8 cellular contexts compared by ENCODE assay signal in the genomic region with DNA sequence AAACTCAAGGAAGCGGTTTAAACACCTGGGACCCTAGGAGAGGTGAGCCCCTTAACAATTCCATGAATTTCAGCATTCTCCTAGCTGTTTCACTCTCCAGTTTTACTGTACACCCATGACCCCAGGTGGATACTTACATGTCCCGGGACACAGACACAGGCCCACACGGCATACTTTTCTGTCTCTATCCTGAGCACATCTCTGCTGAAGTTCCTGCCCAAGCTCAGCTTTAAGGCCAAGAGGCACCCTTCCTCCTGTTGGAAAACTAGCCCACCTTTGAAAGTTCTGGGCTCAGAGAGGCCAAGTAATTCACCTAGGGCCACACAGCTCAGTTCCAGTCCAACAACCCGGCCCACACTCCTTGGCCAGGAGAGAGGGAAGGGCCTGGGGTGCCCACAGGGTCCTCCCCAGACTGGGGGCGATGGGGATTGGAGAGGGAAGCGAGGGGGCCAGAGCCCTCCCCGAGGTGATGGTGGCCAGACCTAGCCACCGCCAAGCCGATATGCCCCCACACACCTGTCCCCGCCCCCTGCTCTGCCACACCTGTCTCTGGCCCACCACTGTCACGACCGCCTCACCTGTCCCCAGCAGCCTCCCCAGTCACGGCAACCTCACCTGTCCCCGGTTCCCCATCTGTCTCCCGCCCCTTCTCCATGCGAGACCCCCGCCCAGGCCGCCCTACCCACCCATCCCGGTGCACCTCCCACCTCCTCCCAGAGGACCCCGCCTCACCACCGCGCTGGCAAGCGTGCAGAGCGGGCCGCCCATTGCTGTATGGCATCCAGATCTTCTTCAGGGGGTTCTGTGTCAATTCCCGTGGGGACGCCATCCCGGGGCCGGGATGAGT. TPM values are rescaled to one million over a fixed set of nuclear protein-coding genes. Genes with fewer than 3 reads are reported as not detected.
DNase-seq lines count a peak whose midpoint lies in the region; ATAC-seq and TF ChIP-seq lines count a peak whose summit lies in the region.

No MANE protein-coding gene starts in this region.

- no peak for TF ChIP-seq CTCF in dorsolateral prefrontal cortex (IDR thresholded peaks at IDR 0.05 in 54 of 56, conservative IDR thresholded peaks at IDR 0.05 in 2 of 56; ENCODE audit: low read depth in 1 of 56, partially characterized antibody in 56 of 56)
- no peak for TF ChIP-seq CTCF in neural crest cell (conservative IDR thresholded peaks at IDR 0.05)

- peak overlapping the region; percentile 71 for H3K9ac ChIP-seq in Karpas-422 (ENCODE audit: low read length)

- POLR2A ChIA-PET in CD4-positive, alpha-beta memory T cell (lab: Charles Lee; ENCODE audit: partially characterized antibody), result interaction anchor here (0.7 to 2.7 kb wide), 11 partner anchors 9 to 784 kb away, joined by 3 to 14 read pairs (median 4); partner anchors contain the start of genes ATRIP, CCDC51, SLC26A6 and TMA7

- H3K9me3 ChIP-seq in CD4-positive, alpha-beta memory T cell (ENCODE audit: control insufficient read depth in 1 of 2, low read length in 2 of 2), result no peaks in the 10 kb centered on the region
- H3K9me3 ChIP-seq in Karpas-422 (ENCODE audit: low read length), result no peaks in the 10 kb centered on the region

- no peaks in the 10 kb centered on the region for H3K27me3 Mint-ChIP-seq in CD4-positive, alpha-beta memory T cell
- H3K27me3 Mint-ChIP-seq in neural crest cell (ENCODE audit: low read depth), result no peaks in the 10 kb centered on the region

- CTCF ChIA-PET in CD4-positive, alpha-beta memory T cell (lab: Charles Lee; ENCODE audit: partially characterized antibody), result interaction anchor here (0.6 to 18.1 kb wide), 17 partner anchors 7 to 1403 kb away, joined by 3 to 330 read pairs (median 3); partner anchors contain the start of genes CCDC51, TMA7 and UQCRC1

- H3K79me2 ChIP-seq in Karpas-422 (ENCODE audit: low read length), result peaks cover 24% of the 10 kb centered on the region

- ATAC-seq in HG03378 (IDR thresholded peaks at IDR 0.05; ENCODE audit: unreplicated experiment) (no peak), HG03039 (IDR thresholded peaks at IDR 0.05; ENCODE audit: unreplicated experiment) (no peak)

- intact Hi-C loops in CD4-positive, alpha-beta memory T cell (cut with micrococcal nuclease), result loop anchor here (2.0 to 5.0 kb wide), 4 partner anchors 89 to 364 kb away; partner anchors contain the start of gene ZNF589
- intact Hi-C loops in dorsolateral prefrontal cortex (cut with DNase I), result loop anchor here (2.0 to 10.0 kb wide), 2 partner anchors 79 to 109 kb away; partner anchors contain the start of genes CELSR3 (in 1 of the 2) and SLC26A6 (in 1 of the 2)

- no peaks in the 10 kb centered on the region for H3K9me2 ChIP-seq in Karpas-422 (replicated peaks; ENCODE audit: insufficient read depth, low read length)

- H3K27ac Mint-ChIP-seq in CD4-positive, alpha-beta memory T cell, result peak overlapping the region in 6 of 7 donors; percentile 66 to 89 (median 81)
- H3K27ac Mint-ChIP-seq in neural crest cell (ENCODE audit: unreplicated experiment), result no peak overlapping the region

- H3K4me1 Mint-ChIP-seq in CD4-positive, alpha-beta memory T cell, result peaks cover 5 to 22% (median 17%) of the 10 kb centered on the region in 4 donors
- peaks cover 43% of the 10 kb centered on the region for H3K4me1 Mint-ChIP-seq in neural crest cell

- peak overlapping the region; percentile 77 to 96 (median 87) for H3K4me3 Mint-ChIP-seq in CD4-positive, alpha-beta memory T cell
- peak overlapping the region; percentile 96 for H3K4me3 Mint-ChIP-seq in neural crest cell

- H3K27me3 ChIP-seq in CD4-positive, alpha-beta memory T cell (ENCODE audit: insufficient read depth, low read length), result no peaks in the 10 kb centered on the region
- H3K27me3 ChIP-seq in Karpas-422 (ENCODE audit: low read length) (no peaks in the 10 kb centered on the region), dorsolateral prefrontal cortex (no peaks in the 10 kb centered on the region)

- H3K4me2 ChIP-seq in Karpas-422 (ENCODE audit: low read depth, low read length, poor library complexity, severe bottlenecking), result peak overlapping the region; percentile 75

- no peaks in the 10 kb centered on the region for H3K36me3 Mint-ChIP-seq in CD4-positive, alpha-beta memory T cell
- H3K36me3 Mint-ChIP-seq in neural crest cell (ENCODE audit: low read depth), result no peaks in the 10 kb centered on the region

- no peak for DNase-seq in CD4-positive, alpha-beta memory T cell
- DNase-seq in Karpas-422 (no peak), dorsolateral prefrontal cortex (peak in 1 of 10 donors; percentile 17), neural crest cell (ENCODE audit: low read depth, low spot score) (no peak), cerebellar nuclear complex (lab: John Stamatoyannopoulos, UW) (no peak), GM19238 (ENCODE audit: insufficient read length, low spot score) (no peak)

- H3K36me3 ChIP-seq in CD4-positive, alpha-beta memory T cell (ENCODE audit: insufficient read depth, low read length), result no peaks in the 10 kb centered on the region
- H3K36me3 ChIP-seq in Karpas-422 (ENCODE audit: insufficient read depth, low read length), result peaks cover 11% of the 10 kb centered on the region; the same call in 1 of the 2 replicates

- H3K27ac ChIP-seq in CD4-positive, alpha-beta memory T cell (ENCODE audit: low read depth, low read length), result peak overlapping the region; percentile 39
- no peak overlapping the region for H3K27ac ChIP-seq in Karpas-422 (ENCODE audit: low read length)
- H3K27ac ChIP-seq in dorsolateral prefrontal cortex, result peak overlapping the region in 45 of 59 donors; percentile 16 to 94 (median 81)

- peak overlapping the region; percentile 29 to 41 for H3K4me3 ChIP-seq in CD4-positive, alpha-beta memory T cell (ENCODE audit: low read length in 2 of 2)
- peak overlapping the region; percentile 74 for H3K4me3 ChIP-seq in Karpas-422 (ENCODE audit: low read length)
- peak overlapping the region; percentile 59 to 99 (median 76) for H3K4me3 ChIP-seq in dorsolateral prefrontal cortex

- H3K9me3 Mint-ChIP-seq in CD4-positive, alpha-beta memory T cell, result peaks cover 0 to 4% (median 0%) of the 10 kb centered on the region in 8 donors
- no peaks in the 10 kb centered on the region for H3K9me3 Mint-ChIP-seq in neural crest cell

- no peaks in the 10 kb centered on the region for H4K20me1 ChIP-seq in Karpas-422 (ENCODE audit: insufficient read depth, low read depth, low read length)

- H2AFZ ChIP-seq in Karpas-422 (ENCODE audit: low read length), result peak overlapping the region; percentile 63; the same call in 1 of the 2 replicates

- H3K4me1 ChIP-seq in CD4-positive, alpha-beta memory T cell (ENCODE audit: insufficient read depth, low read length), result peaks cover 23% of the 10 kb centered on the region
- peaks cover 53% of the 10 kb centered on the region for H3K4me1 ChIP-seq in Karpas-422 (ENCODE audit: low read length)

RNA-seq across cellular contexts. Expression of gene PFKFB4, which starts 0.4 kb away (rescaled TPM):
- 1 to 10 TPM; 2.6 to 2.7 TPM for total RNA-seq in CD4-positive, alpha-beta memory T cell
- polyA plus RNA-seq in CD4-positive, alpha-beta memory T cell, result 1 to 10 TPM; 2.5 TPM
- total RNA-seq in Karpas-422 (2014; rRNA removed; shearing (Covaris generic); ENCODE audit: low replicate concordance), result 55.2 and 89.6 TPM in 2 replicates
- total RNA-seq in dorsolateral prefrontal cortex, result 10 to 100 TPM in 99 of 120 experiments, 1 to 10 TPM in 21; 5.9 to 24.4 (median 12.7) TPM
- total RNA-seq in neural crest cell, result 19.2 and 20.4 TPM in 2 replicates

RNA-seq across cellular contexts. Expression of gene UCN2, which starts 7.4 kb away (rescaled TPM):
- not detected for total RNA-seq in CD4-positive, alpha-beta memory T cell
- not detected for polyA plus RNA-seq in CD4-positive, alpha-beta memory T cell
- total RNA-seq in Karpas-422 (2014; rRNA removed; shearing (Covaris generic); ENCODE audit: low replicate concordance), result not detected in 2 replicates
- total RNA-seq in dorsolateral prefrontal cortex, result 1 to 10 TPM in 3 of 120 experiments, under 1 TPM in 39, not detected in 78; 0.31 to 2.3 (median 0.45) TPM
- total RNA-seq in neural crest cell, result 1.3 TPM in 2 replicates

RNA-seq across cellular contexts. Expression of gene COL7A1, which starts 39.0 kb away (rescaled TPM):
- 1 to 10 TPM; 1.2 to 1.9 TPM for total RNA-seq in CD4-positive, alpha-beta memory T cell
- polyA plus RNA-seq in CD4-positive, alpha-beta memory T cell, result not detected
- total RNA-seq in Karpas-422 (2014; rRNA removed; shearing (Covaris generic); ENCODE audit: low replicate concordance), result 0.78 and 13.0 TPM in 2 replicates
- total RNA-seq in dorsolateral prefrontal cortex (10 to 100 TPM; 10.4 to 39.7 (median 19.6) TPM), neural crest cell (28.4 and 28.7 TPM in 2 replicates)

RNA-seq across cellular contexts. Expression of gene SHISA5, which starts 52.2 kb away (rescaled TPM):
- 100 to 1,000 TPM; 218 TPM for total RNA-seq in CD4-positive, alpha-beta memory T cell
- 100 to 1,000 TPM; 434 to 470 TPM for polyA plus RNA-seq in CD4-positive, alpha-beta memory T cell
- 141 and 149 TPM in 2 replicates for total RNA-seq in Karpas-422 (2014; rRNA removed; shearing (Covaris generic); ENCODE audit: low replicate concordance)
- total RNA-seq in dorsolateral prefrontal cortex (100 to 1,000 TPM in 56 of 120 experiments, 10 to 100 TPM in 64; 71.6 to 162 (median 99.2) TPM), neural crest cell (117 and 124 TPM in 2 replicates)

RNA-seq across cellular contexts. Expression of gene UQCRC1, which starts 53.3 kb away (rescaled TPM):
- 10 to 100 TPM; 73.7 to 91.3 TPM for total RNA-seq in CD4-positive, alpha-beta memory T cell
- polyA plus RNA-seq in CD4-positive, alpha-beta memory T cell, result 100 to 1,000 TPM; 152 to 313 TPM
- 80.3 and 165 TPM in 2 replicates for total RNA-seq in Karpas-422 (2014; rRNA removed; shearing (Covaris generic); ENCODE audit: low replicate concordance)
- total RNA-seq in dorsolateral prefrontal cortex (100 to 1,000 TPM in 119 of 120 experiments, 10 to 100 TPM in 1; 75.3 to 310 (median 207) TPM), neural crest cell (288 and 297 TPM in 2 replicates)
